8 cellular contexts compared by ENCODE assay signal in the genomic region with DNA sequence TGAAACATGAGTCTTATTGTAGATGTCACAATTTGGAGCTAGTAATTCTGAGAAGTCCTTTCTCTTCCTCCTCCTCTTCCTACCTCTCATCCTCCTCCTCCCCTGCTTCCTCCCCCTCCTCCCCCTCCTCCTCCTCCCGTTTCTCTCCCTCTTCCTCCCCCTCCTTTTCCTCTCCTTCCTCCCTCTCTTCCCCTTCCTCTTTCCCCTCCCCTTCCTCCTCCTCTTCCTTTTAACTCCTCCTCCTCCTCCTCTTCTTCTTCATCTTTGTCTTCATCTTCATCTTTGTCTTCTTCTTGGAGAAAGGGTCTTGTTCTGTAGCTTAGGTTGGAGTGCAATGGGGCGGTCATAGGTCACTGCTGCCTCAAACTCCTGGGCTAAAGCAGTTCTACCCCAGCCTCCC.
"Had no signal": no experiment of that assay in that cellular context is flagged by ENCODE, and none has a peak within 500 bp of the region (broad histone marks: within the 10 kb centered on the region; RNA-seq: fewer than 3 reads in every experiment).

No MANE protein-coding gene starts in this region.

- H3K27ac ChIP-seq: HL-60 had no signal

- H3K27ac Mint-ChIP-seq: GM23338, H9, HFFc6 had no signal

- H3K4me3 ChIP-seq: GM23338 had no signal

- DNase-seq: H9, HCEC 1CT, HFFc6, IMR-90 had no signal

- H3K4me3 Mint-ChIP-seq: GM23338, H9, HFFc6 had no signal

- FAIRE-seq: H1, H54 had no signal

- H3K4me2 ChIP-seq: GM23338 had no signal

- H2AFZ ChIP-seq: GM23338 had no signal

- ATAC-seq: GM23338 had no signal
